28 cellular contexts compared by ENCODE assay signal in the genomic region with DNA sequence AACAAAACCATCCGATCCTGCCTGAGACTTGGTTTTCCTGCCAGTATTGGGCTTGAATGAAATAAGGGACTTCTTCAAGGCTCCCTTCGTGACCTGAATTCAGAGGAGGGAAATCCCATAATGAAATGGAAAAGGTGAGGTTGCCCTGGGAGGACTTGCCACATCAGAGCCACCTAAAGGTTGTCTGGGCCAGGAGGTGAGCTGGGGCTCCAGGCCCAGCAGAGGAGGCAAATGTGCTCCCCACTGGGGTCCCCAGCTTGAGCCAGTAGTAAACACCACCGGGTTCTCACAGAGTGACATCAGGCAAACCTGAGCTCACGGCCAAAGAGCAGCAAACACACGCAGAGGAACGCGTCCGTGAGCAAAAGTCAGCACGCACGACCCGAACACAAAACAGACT.
"Had no signal": no experiment of that assay in that cellular context is flagged by ENCODE, and none has a peak within 500 bp of the region (broad histone marks: within the 10 kb centered on the region; RNA-seq: fewer than 3 reads in every experiment).

No MANE protein-coding gene starts in this region.

- DNase-seq: stimulated activated CD4-positive, alpha-beta T cell treated with anti-CD3 and anti-CD28 coated beads, Interleukin-1b, Interleukin-23, amount 100 ng/mL, for 48 hours; stimulated activated CD4-positive, alpha-beta T cell treated with anti-CD3 and anti-CD28 coated beads, Interleukin-2, amount 100 ng/mL, for 24 hours; stimulated activated CD4-positive, alpha-beta T cell treated with anti-CD3 and anti-CD28 coated beads, Interleukin-2, amount 100 ng/mL, for 48 hours; stimulated activated CD4-positive, alpha-beta T cell treated with anti-CD3 and anti-CD28 coated beads, Interleukin-4, amount 100 ng/mL, for 1 hour; stimulated activated CD4-positive, alpha-beta T cell treated with anti-CD3 and anti-CD28 coated beads, Interleukin-4, amount 100 ng/mL, for 24 hours; stimulated activated CD4-positive, alpha-beta T cell treated with anti-CD3 and anti-CD28 coated beads, Interleukin-4, amount 100 ng/mL, for 4 hours; stimulated activated CD8-positive, alpha-beta memory T cell treated with anti-CD3 and anti-CD28 coated beads, Interleukin-4, amount 100 ng/mL, for 48 hours; stimulated activated naive B cell treated with anti-CD40 and anti-IgM and Interleukin-4, amounts not matched to agents 10 μg/mL and 1 μg/mL and 100 μg/mL, for 72 hours; stimulated activated naive CD4-positive, alpha-beta T cell; stomach; substantia nigra; testis; thyroid gland; tibial artery; transverse colon; trophoblast cell; upper lobe of right lung; uterus had no signal

- FAIRE-seq: urothelium cell line had no signal

- H3K4me3 Mint-ChIP-seq: stimulated activated effector memory CD8-positive, alpha-beta T cell treated with anti-CD3 and anti-CD28 coated beads, Interleukin-12 subunit alpha, Interleukin-12 subunit beta, amount 100 ng/mL, for 72 hours; stimulated activated memory B cell treated with anti-CD40 and anti-IgM and Interleukin-4, amounts not matched to agents 10 μg/mL and 1 μg/mL and 100 μg/mL, for 72 hours; stimulated activated naive B cell treated with anti-CD40 and anti-IgM and Interleukin-4, amounts not matched to agents 10 μg/mL and 1 μg/mL and 100 μg/mL, for 72 hours; stimulated activated naive CD8-positive, alpha-beta T cell treated with anti-CD3 and anti-CD28 coated beads, Interleukin-15, Interleukin-2, amounts not matched to agents 100 ng/mL and 50 ng/mL, for 24 hours; type B pancreatic cell had no signal

- ATAC-seq: stimulated activated effector memory CD8-positive, alpha-beta T cell treated with anti-CD3 and anti-CD28 coated beads, Interleukin-12 subunit alpha, Interleukin-12 subunit beta, amount 100 ng/mL, for 72 hours; stimulated activated memory B cell treated with anti-CD40 and anti-IgM and Interleukin-4, amounts not matched to agents 10 μg/mL and 1 μg/mL and 100 μg/mL, for 72 hours; stimulated activated naive B cell treated with anti-CD40 and anti-IgM and Interleukin-4, amounts not matched to agents 10 μg/mL and 1 μg/mL and 100 μg/mL, for 72 hours; upper lobe of right lung had no signal

- H3K4me3 ChIP-seq: stomach, suprapubic skin, testis, thoracic aorta, thyroid gland, tibial artery, tibial nerve, transverse colon, upper lobe of left lung, upper lobe of right lung, uterus, vagina had no signal

- H3K27ac ChIP-seq: stomach, suprapubic skin, testis, thoracic aorta, thyroid gland, tibial artery, tibial nerve, transverse colon, upper lobe of left lung, upper lobe of right lung, uterus, vagina had no signal

- H3K4me1 ChIP-seq: stomach, suprapubic skin, testis, thyroid gland, tibial artery, tibial nerve, transverse colon, upper lobe of left lung, upper lobe of right lung, uterus, vagina had no signal

- H3K27me3 ChIP-seq: stomach, suprapubic skin, testis, thyroid gland, tibial artery, tibial nerve, transverse colon, upper lobe of left lung, uterus, vagina had no signal

- H3K9me3 ChIP-seq: stomach, suprapubic skin, testis, thoracic aorta, thyroid gland, tibial artery, transverse colon, upper lobe of left lung, upper lobe of right lung, vagina had no signal

- H3K9me3 Mint-ChIP-seq: stimulated activated effector memory CD8-positive, alpha-beta T cell treated with anti-CD3 and anti-CD28 coated beads, Interleukin-12 subunit alpha, Interleukin-12 subunit beta, amount 100 ng/mL, for 72 hours; stimulated activated naive CD8-positive, alpha-beta T cell treated with anti-CD3 and anti-CD28 coated beads, Interleukin-15, Interleukin-2, amounts not matched to agents 100 ng/mL and 50 ng/mL, for 24 hours had no signal

- H3K36me3 ChIP-seq: stomach, suprapubic skin, thoracic aorta, thyroid gland, tibial artery, tibial nerve, transverse colon, upper lobe of left lung, upper lobe of right lung, uterus, vagina had no signal

- H3K4me1 Mint-ChIP-seq: stimulated activated effector memory CD8-positive, alpha-beta T cell treated with anti-CD3 and anti-CD28 coated beads, Interleukin-12 subunit alpha, Interleukin-12 subunit beta, amount 100 ng/mL, for 72 hours; stimulated activated memory B cell treated with anti-CD40 and anti-IgM and Interleukin-4, amounts not matched to agents 10 μg/mL and 1 μg/mL and 100 μg/mL, for 72 hours had no signal

- H3K36me3 Mint-ChIP-seq: stimulated activated effector memory CD8-positive, alpha-beta T cell treated with anti-CD3 and anti-CD28 coated beads, Interleukin-12 subunit alpha, Interleukin-12 subunit beta, amount 100 ng/mL, for 72 hours had no signal

- H3K27ac Mint-ChIP-seq: stimulated activated effector memory CD8-positive, alpha-beta T cell treated with anti-CD3 and anti-CD28 coated beads, Interleukin-12 subunit alpha, Interleukin-12 subunit beta, amount 100 ng/mL, for 72 hours; stimulated activated memory B cell treated with anti-CD40 and anti-IgM and Interleukin-4, amounts not matched to agents 10 μg/mL and 1 μg/mL and 100 μg/mL, for 72 hours; stimulated activated naive B cell treated with anti-CD40 and anti-IgM and Interleukin-4, amounts not matched to agents 10 μg/mL and 1 μg/mL and 100 μg/mL, for 72 hours; stimulated activated naive CD8-positive, alpha-beta T cell treated with anti-CD3 and anti-CD28 coated beads, Interleukin-15, Interleukin-2, amounts not matched to agents 100 ng/mL and 50 ng/mL, for 24 hours; type B pancreatic cell had no signal
